In genomic region chr12:111354511-111354910, GRCh38 we compare ENCODE assay signal across 30 cellular contexts.
"Had no signal": no experiment of that assay in that cellular context is flagged by ENCODE, and none has a peak within 500 bp of the region (broad histone marks: within the 10 kb centered on the region; RNA-seq: fewer than 3 reads in every experiment).

No MANE protein-coding gene starts in this region.

- H3K9me3 ChIP-seq: body of pancreas had no signal

- H3K4me1 ChIP-seq: esophagus muscularis mucosa had no signal

- H3K27ac Mint-ChIP-seq: activated CD4-positive, alpha-beta T cell treated with anti-CD3 and anti-CD28 coated beads for 36 hours; activated CD4-positive, alpha-beta T cell treated with anti-CD3 and anti-CD28 coated beads, Interleukin-2, amount 10 ng/mL, durations not matched to agents 24 days and 14 days; activated CD8-positive, alpha-beta T cell treated with anti-CD3 and anti-CD28 coated beads for 36 hours; activated naive CD8-positive, alpha-beta T cell; activated T-helper 17 cell treated with anti-CD3 and anti-CD28 coated beads, Interleukin-2, amount 50 U/mL, for 72 hours; effector memory CD8-positive, alpha-beta T cell; T-helper 17 cell; T-helper 2 cell treated with Interferon-gamma antibody and Interleukin-4, amounts not matched to agents 5 μg/mL and 100 μg/mL, for 36 hours had no signal

- H3K9me3 Mint-ChIP-seq: activated CD8-positive, alpha-beta T cell treated with anti-CD3 and anti-CD28 coated beads for 36 hours; activated T-cell treated with anti-CD3 and anti-CD28 coated beads, Interleukin-2, amount 50 U/mL, for 4 hours; activated T-helper 17 cell treated with anti-CD3 and anti-CD28 coated beads, Interleukin-2, amount 50 U/mL, for 72 hours; effector memory CD8-positive, alpha-beta T cell; T-helper 2 cell treated with Interferon-gamma antibody and Interleukin-4, amounts not matched to agents 5 μg/mL and 100 μg/mL, for 36 hours had no signal

- DNase-seq: activated CD4-positive, alpha-beta T cell treated with anti-CD3 and anti-CD28 coated beads for 36 hours; activated CD4-positive, alpha-beta T cell treated with anti-CD3 and anti-CD28 coated beads, Interleukin-2, amount 10 ng/mL, durations not matched to agents 24 days and 14 days; activated CD4-positive, alpha-beta T cell treated with anti-CD3 and anti-CD28 coated beads, Interleukin-2, amount 50 U/mL, for 48 hours; activated CD4-positive, CD25-positive, alpha-beta regulatory T cell; activated CD4-positive, CD25-positive, alpha-beta regulatory T cell treated with anti-CD3 and anti-CD28 coated beads, Interleukin-2, amount 50 U/mL, for 72 hours; activated CD8-positive, alpha-beta memory T cell treated with anti-CD3 and anti-CD28 coated beads for 24 hours; activated CD8-positive, alpha-beta T cell treated with anti-CD3 and anti-CD28 coated beads for 36 hours; activated effector memory CD4-positive, alpha-beta T cell treated with Interleukin-2 at 50 U/mL for 16 hours; activated gamma-delta T cell treated with Interleukin-2 at 50 U/mL for 16 hours; activated naive CD4-positive, alpha-beta T cell treated with anti-CD3 and anti-CD28 coated beads, Interleukin-2, amount 50 U/mL, for 16 hours; activated naive CD4-positive, alpha-beta T cell treated with Interleukin-2 at 50 U/mL for 16 hours; activated T-cell treated with anti-CD3 and anti-CD28 coated beads, Interleukin-2, amount 50 U/mL, for 4 hours; amygdala; aorta; body of pancreas; caudate nucleus; cortex of kidney; dermis blood vessel endothelial cell; effector CD4-positive, alpha-beta T cell; effector memory CD8-positive, alpha-beta T cell; erythroblast; head of caudate nucleus; T-helper 1 cell; T-helper 17 cell; T1000; WERI-Rb-1 had no signal

- H3K4me3 Mint-ChIP-seq: activated CD4-positive, alpha-beta T cell treated with anti-CD3 and anti-CD28 coated beads for 36 hours; activated CD4-positive, alpha-beta T cell treated with anti-CD3 and anti-CD28 coated beads, Interleukin-2, amount 10 ng/mL, durations not matched to agents 24 days and 14 days; activated CD8-positive, alpha-beta T cell treated with anti-CD3 and anti-CD28 coated beads for 36 hours; activated naive CD8-positive, alpha-beta T cell; activated T-cell treated with anti-CD3 and anti-CD28 coated beads, Interleukin-2, amount 50 U/mL, for 4 hours; activated T-helper 17 cell treated with anti-CD3 and anti-CD28 coated beads, Interleukin-2, amount 50 U/mL, for 72 hours; effector memory CD8-positive, alpha-beta T cell; T-helper 17 cell; T-helper 2 cell treated with Interferon-gamma antibody and Interleukin-4, amounts not matched to agents 5 μg/mL and 100 μg/mL, for 36 hours had no signal

- H3K27me3 Mint-ChIP-seq: activated naive CD8-positive, alpha-beta T cell had no signal

- H3K36me3 Mint-ChIP-seq: activated naive CD8-positive, alpha-beta T cell had no signal

- ATAC-seq: activated CD4-positive, alpha-beta T cell treated with anti-CD3 and anti-CD28 coated beads for 36 hours; activated CD8-positive, alpha-beta T cell treated with anti-CD3 and anti-CD28 coated beads for 36 hours; activated T-cell treated with anti-CD3 and anti-CD28 coated beads, Interleukin-2, amount 50 U/mL, for 4 hours; activated T-helper 17 cell treated with anti-CD3 and anti-CD28 coated beads, Interleukin-2, amount 50 U/mL, for 72 hours; body of pancreas; effector memory CD8-positive, alpha-beta T cell; T-helper 17 cell had no signal

- H3K27ac ChIP-seq: body of pancreas, esophagus muscularis mucosa, WERI-Rb-1 had no signal

- H3K4me3 ChIP-seq: body of pancreas, esophagus muscularis mucosa had no signal

- H3K27me3 ChIP-seq: body of pancreas had no signal

- H3K36me3 ChIP-seq: esophagus muscularis mucosa, WERI-Rb-1 had no signal
